ENCODE assay signal across 16 cellular contexts in the genomic region with DNA sequence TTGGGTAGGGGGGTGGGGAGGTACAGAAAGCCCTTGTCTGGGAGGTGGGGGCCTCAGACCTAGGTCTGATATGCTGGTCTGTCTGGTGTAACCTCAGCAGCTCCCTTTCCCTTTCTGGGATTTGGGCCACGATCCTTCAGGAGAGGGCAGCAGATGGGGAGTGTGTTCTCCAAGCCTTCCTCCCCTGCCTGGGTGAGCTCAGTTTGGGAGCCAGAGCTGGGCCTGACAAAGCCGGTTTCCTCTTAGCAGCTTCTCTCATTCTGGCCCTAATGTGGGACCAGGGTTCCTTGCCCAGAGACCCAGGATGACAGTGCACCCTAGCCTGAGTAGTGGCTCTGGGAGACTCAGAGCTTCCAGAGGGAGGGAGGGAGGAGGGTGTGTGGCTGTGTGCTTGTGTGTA.
A peak's percentile ranks its signal among the peaks of the same experiment; 100 is the strongest.
DNase-seq lines count a peak whose midpoint lies in the region; ATAC-seq lines count a peak whose summit lies in the region.
"Had no signal": no experiment of that assay in that cellular context is flagged by ENCODE, and none has a peak within 500 bp of the region (broad histone marks: within the 10 kb centered on the region; RNA-seq: fewer than 3 reads in every experiment).

No MANE protein-coding gene starts in this region.

- no peak overlapping the region for H3K4me3 ChIP-seq in subcutaneous abdominal adipose tissue (ENCODE audit: low read depth in 1 of 5, low read length in 5 of 5)
- H3K4me3 ChIP-seq: ascending aorta, HAP-1, hepatocyte had no signal

- no peaks in the 10 kb centered on the region for H3K36me3 Mint-ChIP-seq in stimulated activated memory B cell treated with anti-CD40 and anti-IgM and Interleukin-4, amounts not matched to agents 10 μg/mL and 1 μg/mL and 100 μg/mL, for 72 hours
- H3K36me3 Mint-ChIP-seq: natural killer cell treated with Interleukin-12 subunit alpha and Interleukin-12 subunit beta and Interleukin-15 and Interleukin-18, amount 100 ng/mL, for 72 hours had no signal

- H3K27ac ChIP-seq in subcutaneous abdominal adipose tissue (ENCODE audit: low read depth, low read length), result peak overlapping the region; percentile 41
- H3K27ac ChIP-seq: ascending aorta had no signal

- no peak overlapping the region for H3K27ac Mint-ChIP-seq in stimulated activated memory B cell treated with anti-CD40 and anti-IgM and Interleukin-4, amounts not matched to agents 10 μg/mL and 1 μg/mL and 100 μg/mL, for 72 hours
- H3K27ac Mint-ChIP-seq: B cell; natural killer cell treated with Interleukin-12 subunit alpha and Interleukin-12 subunit beta and Interleukin-15 and Interleukin-18, amount 100 ng/mL, for 72 hours had no signal

- peaks cover 7% of the 10 kb centered on the region for H3K4me1 Mint-ChIP-seq in stimulated activated memory B cell treated with anti-CD40 and anti-IgM and Interleukin-4, amounts not matched to agents 10 μg/mL and 1 μg/mL and 100 μg/mL, for 72 hours
- H3K4me1 Mint-ChIP-seq: B cell had no signal

- H3K36me3 ChIP-seq in subcutaneous abdominal adipose tissue (ENCODE audit: control insufficient read depth in 5 of 5, insufficient read depth in 5 of 5, low read length in 5 of 5), result peaks cover 0 to 75% (median 58%) of the 10 kb centered on the region in 5 donors
- H3K36me3 ChIP-seq: HAP-1 had no signal

- H3K9me3 Mint-ChIP-seq in stimulated activated memory B cell treated with anti-CD40 and anti-IgM and Interleukin-4, amounts not matched to agents 10 μg/mL and 1 μg/mL and 100 μg/mL, for 72 hours, result no peaks in the 10 kb centered on the region
- H3K9me3 Mint-ChIP-seq: dendritic cell treated with granulocyte-macrophage colony-stimulating factor and Interleukin-4, amounts not matched to agents 40 ng/mL and 50 ng/mL, for 4 days; natural killer cell treated with Interleukin-12 subunit alpha and Interleukin-12 subunit beta and Interleukin-15 and Interleukin-18, amount 100 ng/mL, for 72 hours had no signal

- H3K4me3 Mint-ChIP-seq in stimulated activated memory B cell treated with anti-CD40 and anti-IgM and Interleukin-4, amounts not matched to agents 10 μg/mL and 1 μg/mL and 100 μg/mL, for 72 hours, result no peak overlapping the region
- H3K4me3 Mint-ChIP-seq: B cell; dendritic cell treated with granulocyte-macrophage colony-stimulating factor and Interleukin-4, amounts not matched to agents 40 ng/mL and 50 ng/mL, for 4 days; natural killer cell treated with Interleukin-12 subunit alpha and Interleukin-12 subunit beta and Interleukin-15 and Interleukin-18, amount 100 ng/mL, for 72 hours had no signal

- H3K9me3 ChIP-seq in subcutaneous abdominal adipose tissue (ENCODE audit: control insufficient read depth in 5 of 5, low read length in 5 of 5), result no peaks in the 10 kb centered on the region
- H3K9me3 ChIP-seq: ascending aorta, HAP-1 had no signal

- no peaks in the 10 kb centered on the region for H3K27me3 ChIP-seq in subcutaneous abdominal adipose tissue (ENCODE audit: control insufficient read depth in 5 of 5, insufficient read depth in 4 of 5, low read length in 5 of 5)
- H3K27me3 ChIP-seq: ascending aorta, hepatocyte had no signal

- H3K27me3 Mint-ChIP-seq in stimulated activated memory B cell treated with anti-CD40 and anti-IgM and Interleukin-4, amounts not matched to agents 10 μg/mL and 1 μg/mL and 100 μg/mL, for 72 hours, result peaks cover 9% of the 10 kb centered on the region
- H3K27me3 Mint-ChIP-seq: dendritic cell treated with granulocyte-macrophage colony-stimulating factor and Interleukin-4, amounts not matched to agents 40 ng/mL and 50 ng/mL, for 4 days; natural killer cell treated with Interleukin-12 subunit alpha and Interleukin-12 subunit beta and Interleukin-15 and Interleukin-18, amount 100 ng/mL, for 72 hours had no signal

- peak; percentile 10 for DNase-seq in NCI-H446 treated with DMSO at 0.1 percent for 48 hours (lab: John Stamatoyannopoulos, UW)
- DNase-seq in cerebellar nuclear complex (lab: John Stamatoyannopoulos, UW), result peak; percentile 38 to 39
- peak; percentile 43 for DNase-seq in medulla oblongata (ENCODE audit: extremely low spot score)
- DNase-seq: erythroblast, NCI-H1694, SIG-M5 had no signal

- H3K9ac ChIP-seq in subcutaneous abdominal adipose tissue (ENCODE audit: low read length in 5 of 5), result no peak overlapping the region

- peaks cover 8 to 55% (median 50%) of the 10 kb centered on the region in 5 donors for H3K4me1 ChIP-seq in subcutaneous abdominal adipose tissue (ENCODE audit: control insufficient read depth in 5 of 5, insufficient read depth in 5 of 5, low read length in 5 of 5)
- H3K4me1 ChIP-seq: HAP-1 had no signal

- ATAC-seq in HG02610 (IDR thresholded peaks at IDR 0.05; ENCODE audit: unreplicated experiment) (no peak), HG02938 (IDR thresholded peaks at IDR 0.05; ENCODE audit: unreplicated experiment) (no peak)
- no peak for ATAC-seq in stimulated activated memory B cell treated with anti-CD40 and anti-IgM and Interleukin-4, amounts not matched to agents 10 μg/mL and 1 μg/mL and 100 μg/mL, for 72 hours
- ATAC-seq: natural killer cell treated with Interleukin-12 subunit alpha and Interleukin-12 subunit beta and Interleukin-15 and Interleukin-18, amount 100 ng/mL, for 72 hours had no signal
